Comparison of ENCODE assay signal across 10 cellular contexts in genomic region chrX:10195947-10196346, GRCh38.
"Had no signal": no experiment of that assay in that cellular context is flagged by ENCODE, and none has a peak within 500 bp of the region (broad histone marks: within the 10 kb centered on the region; RNA-seq: fewer than 3 reads in every experiment).

No MANE protein-coding gene starts in this region.

- H3K27ac ChIP-seq: GM23248, HL-60, KMS-11 had no signal

- H3K9ac ChIP-seq: GM23248, KMS-11 had no signal

- H3K4me2 ChIP-seq: KMS-11 had no signal

- H3K36me3 ChIP-seq: HAP-1 had no signal

- H3K27ac Mint-ChIP-seq: HFFc6 had no signal

- H3K9me3 ChIP-seq: HAP-1 had no signal

- DNase-seq: GM23248, GOT3, H7, HFFc6, IMR-90, KBM-7 had no signal

- H3K4me3 ChIP-seq: GM23248, HAP-1 had no signal

- H3K4me1 ChIP-seq: HAP-1 had no signal

- H2AFZ ChIP-seq: GM23248 had no signal

- H3K4me3 Mint-ChIP-seq: HFFc6 had no signal

- ATAC-seq: HCT116 had no signal

- H3K9me3 Mint-ChIP-seq: HFFc6 had no signal
